12 cellular contexts compared by ENCODE assay signal in the genomic region with DNA sequence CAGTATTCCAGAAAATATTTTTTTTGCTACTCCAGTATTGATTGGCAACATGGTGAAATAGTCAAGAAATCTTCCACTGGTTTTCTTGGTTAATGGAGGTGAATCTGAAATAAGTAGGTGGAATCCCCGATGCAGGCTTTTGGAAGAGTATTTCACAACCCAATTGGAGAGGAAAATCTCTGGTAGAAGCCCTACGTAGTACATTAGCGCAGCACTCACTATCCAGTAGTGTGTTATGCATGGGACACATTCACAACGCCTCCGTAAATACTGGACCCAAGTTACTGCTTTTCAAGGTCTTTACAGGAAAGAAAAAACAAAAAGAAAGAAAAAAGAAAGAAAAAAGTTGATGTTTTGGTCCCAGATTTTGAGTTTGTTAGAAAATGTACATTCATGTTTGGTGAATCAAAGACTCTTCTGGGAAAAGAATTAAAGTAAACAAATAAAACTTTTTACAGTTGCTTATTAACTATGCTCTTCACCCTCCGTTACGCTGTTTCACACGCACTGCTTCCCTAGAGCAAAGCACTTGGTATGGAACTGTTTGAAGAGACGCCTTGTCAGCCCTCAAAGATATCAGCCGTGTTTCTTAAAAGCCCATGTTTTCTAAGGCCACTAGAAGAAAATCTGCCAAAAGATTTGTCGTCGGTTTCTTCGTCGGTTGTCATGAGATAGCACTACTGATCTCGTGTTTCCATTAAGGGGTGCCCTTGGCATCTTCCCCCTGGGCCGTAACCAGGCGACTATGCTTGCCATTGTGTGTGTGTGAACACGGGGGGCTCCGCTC.
DNase-seq lines count a peak whose midpoint lies in the region; ATAC-seq, FAIRE-seq and TF ChIP-seq lines count a peak whose summit lies in the region.
"Had no signal": no experiment of that assay in that cellular context is flagged by ENCODE, and none has a peak within 500 bp of the region (broad histone marks: within the 10 kb centered on the region; RNA-seq: fewer than 3 reads in every experiment).

No MANE protein-coding gene starts in this region.

- H3K4me1 ChIP-seq in GM12878 (ENCODE audit: control insufficient read depth, insufficient read depth, low read length) (no peaks in the 10 kb centered on the region), lower lobe of right lung (peaks cover 6% of the 10 kb centered on the region), thoracic aorta (ENCODE audit: control insufficient read depth in 1 of 2, low read depth in 2 of 2) (peaks cover 0 to 14% of the 10 kb centered on the region in 2 donors)

- H3K4me3 ChIP-seq in GM12878 (peak overlapping the region; percentile 33; the same call in 1 of the 2 replicates), lower lobe of right lung (peak overlapping the region; percentile 44), thoracic aorta (peak overlapping the region; percentile 63)

- SMC1A ChIA-PET in GM12878 (lab: Charles Lee; ENCODE audit: uncharacterized antibody, unreplicated experiment): interaction anchor here (1.4 to 1.5 kb wide), 2 partner anchors 7 to 31 kb away, joined by 3 to 4 read pairs; no protein-coding TSS in a partner anchor

- H3K9ac ChIP-seq in GM12878 (ENCODE audit: control insufficient read depth, insufficient read depth, low read length): no peak overlapping the region

- no peak for TF ChIP-seq RAD21 in GM12878 (IDR thresholded peaks at IDR 0.05; ENCODE audit: insufficient read depth, low read depth, low read length)

- RAD21 ChIA-PET in GM12878 (lab: Charles Lee; ENCODE audit: unreplicated experiment): no interaction called here

- intact Hi-C loops in GM12878 (cut with micrococcal nuclease; ENCODE audit: unreplicated experiment): no loop called here
- intact Hi-C loops in lower lobe of right lung (cut with DNase I): no loop called here

- H3K27me3 ChIP-seq in GM12878 (replicated peaks in 1 of 2; ENCODE audit: control insufficient read depth in 2 of 2, insufficient read depth in 2 of 2, low read length in 1 of 2) (peaks cover 7 to 9% of the 10 kb centered on the region in 2 experiments; a peak in 3 of 4 replicates), lower lobe of right lung (ENCODE audit: low read depth) (peaks cover 29% of the 10 kb centered on the region), thoracic aorta (replicated peaks; ENCODE audit: insufficient read depth) (no peaks in the 10 kb centered on the region)

- peak overlapping the region; percentile 68 for H3K4me3 Mint-ChIP-seq in activated naive CD4-positive, alpha-beta T cell treated with anti-CD3 and anti-CD28 coated beads, Interleukin-2, amount 10 ng/mL, durations not matched to agents 7 days and 5 days

- H3K36me3 ChIP-seq in GM12878 (ENCODE audit: control insufficient read depth in 2 of 2, insufficient read depth in 2 of 2, low read length in 1 of 2) (no peaks in the 10 kb centered on the region), lower lobe of right lung (no peaks in the 10 kb centered on the region), thoracic aorta (no peaks in the 10 kb centered on the region)

- peaks cover 3% of the 10 kb centered on the region for H3K36me3 Mint-ChIP-seq in activated naive CD4-positive, alpha-beta T cell treated with anti-CD3 and anti-CD28 coated beads, Interleukin-2, amount 10 ng/mL, durations not matched to agents 7 days and 5 days

- H3K4me1 Mint-ChIP-seq in activated naive CD4-positive, alpha-beta T cell treated with anti-CD3 and anti-CD28 coated beads, Interleukin-2, amount 10 ng/mL, durations not matched to agents 7 days and 5 days: peaks cover 10% of the 10 kb centered on the region

- TF ChIP-seq CTCF in GM12878 (IDR thresholded peaks at IDR 0.05 in 2 of 3, conservative IDR thresholded peaks at IDR 0.05 in 1 of 3; ENCODE audit: control insufficient read depth in 2 of 3, extremely low read depth in 1 of 3, insufficient read depth in 1 of 3, low read depth in 3 of 3, low read length in 3 of 3): no peak
- no peak for TF ChIP-seq CTCF in lower lobe of right lung (IDR thresholded peaks at IDR 0.05)
- TF ChIP-seq CTCF in thoracic aorta (IDR thresholded peaks at IDR 0.05): no peak

- H3K79me2 ChIP-seq in GM12878 (ENCODE audit: control insufficient read depth, insufficient read depth, low read length): no peaks in the 10 kb centered on the region

- no TSS peak for BruUV-seq in GM12878 (replicated peaks; lab: Mats Ljungman, UMichigan)

- no peak for DNase-seq in activated naive CD4-positive, alpha-beta T cell treated with anti-CD3 and anti-CD28 coated beads, Interleukin-2, amount 10 ng/mL, durations not matched to agents 7 days and 5 days
- DNase-seq in activated naive CD4-positive, alpha-beta T cell (lab: John Stamatoyannopoulos, UW): no peak
- no peak for DNase-seq in GM12878 (ENCODE audit: low read depth, low spot score)
- no peak for DNase-seq in lower lobe of right lung
- no peak for DNase-seq in thoracic aorta (ENCODE audit: low spot score)
- no peak for DNase-seq in ureter (ENCODE audit: low spot score)
- DNase-seq in NCI-H1694 treated with DMSO at 0.1 percent for 48 hours (lab: John Stamatoyannopoulos, UW): no peak
- DNase-seq in middle frontal gyrus (ENCODE audit: extremely low spot score, low spot score): no peak
- DNase-seq: midbrain; NCI-H1436 treated with DMSO at 0.1 percent for 48 hours; stimulated activated CD4-positive, alpha-beta T cell treated with anti-CD3 and anti-CD28 coated beads, Interleukin-2, amount 100 ng/mL, for 48 hours had no signal

- ATAC-seq in GM12878 (no peak; the same call in 2 of the 3 replicates), lower lobe of right lung (peak in 1 of 2 donors; percentile 34), thoracic aorta (ENCODE audit: insufficient number of reproducible peaks, low FRiP score, low read depth) (no peak)

- H3K27ac ChIP-seq in GM12878 (ENCODE audit: control insufficient read depth, insufficient read depth) (no peak overlapping the region), lower lobe of right lung (no peak overlapping the region), thoracic aorta (no peak overlapping the region)
- H3K27ac ChIP-seq: RWPE1 had no signal

- CTCF ChIA-PET in activated naive CD4-positive, alpha-beta T cell treated with anti-CD3 and anti-CD28 coated beads, Interleukin-2, amount 10 ng/mL, durations not matched to agents 7 days and 5 days (lab: Charles Lee): no interaction called here
- CTCF ChIA-PET in GM12878 (lab: Yijun Ruan, JAX): interaction anchor here (1.3 kb wide), 1 partner anchor 10 kb away, joined by 3 read pairs; no protein-coding TSS in a partner anchor

- WGBS in GM12878 (ENCODE audit: insufficient coverage, insufficient replicate concordance, low lambda C conversion rate, missing lambda C conversion rate): 77% methylated on average over 19 of the region's 19 CpGs

- peak overlapping the region; percentile 87; the same call in 1 of the 2 replicates for H3K4me2 ChIP-seq in GM12878 (ENCODE audit: control insufficient read depth, insufficient read depth)

- POLR2A ChIA-PET in GM12878 (lab: Charles Lee): no interaction called here

- no peak for FAIRE-seq in GM12878 (lab: Jason Lieb, UNC)

- no peak for TF ChIP-seq EP300 in GM12878 (IDR thresholded peaks at IDR 0.05; ENCODE audit: borderline replicate concordance in 1 of 2, control insufficient read depth in 1 of 2, low read depth in 2 of 2, low read length in 2 of 2)

- in situ Hi-C loops in GM12878 (cut with MboI): no loop called here

- no peak overlapping the region for H3K27ac Mint-ChIP-seq in activated naive CD4-positive, alpha-beta T cell treated with anti-CD3 and anti-CD28 coated beads, Interleukin-2, amount 10 ng/mL, durations not matched to agents 7 days and 5 days

- H3K9me3 Mint-ChIP-seq in activated naive CD4-positive, alpha-beta T cell treated with anti-CD3 and anti-CD28 coated beads, Interleukin-2, amount 10 ng/mL, durations not matched to agents 7 days and 5 days: no peaks in the 10 kb centered on the region

- no peak for TF ChIP-seq POLR2A in GM12878 (IDR thresholded peaks at IDR 0.05; ENCODE audit: low read depth, low read length)

- no peaks in the 10 kb centered on the region for H4K20me1 ChIP-seq in GM12878 (ENCODE audit: control insufficient read depth, insufficient read depth)

- no peak overlapping the region; the same call in 1 of the 2 replicates for H2AFZ ChIP-seq in GM12878 (ENCODE audit: control insufficient read depth, low read depth, low read length)

- no peaks in the 10 kb centered on the region for H3K9me3 ChIP-seq in GM12878 (replicated peaks; ENCODE audit: control insufficient read depth, insufficient read depth, low read length)
- H3K9me3 ChIP-seq in lower lobe of right lung: no peaks in the 10 kb centered on the region
- no peaks in the 10 kb centered on the region for H3K9me3 ChIP-seq in thoracic aorta

- H3K27me3 Mint-ChIP-seq in activated naive CD4-positive, alpha-beta T cell treated with anti-CD3 and anti-CD28 coated beads, Interleukin-2, amount 10 ng/mL, durations not matched to agents 7 days and 5 days: peaks cover 60% of the 10 kb centered on the region

TF ChIP-seq in GM12878, 131 proteins besides CTCF, POLR2A, EP300 and RAD21 (continues in another document):
- TF ChIP-seq, protein P1, sequence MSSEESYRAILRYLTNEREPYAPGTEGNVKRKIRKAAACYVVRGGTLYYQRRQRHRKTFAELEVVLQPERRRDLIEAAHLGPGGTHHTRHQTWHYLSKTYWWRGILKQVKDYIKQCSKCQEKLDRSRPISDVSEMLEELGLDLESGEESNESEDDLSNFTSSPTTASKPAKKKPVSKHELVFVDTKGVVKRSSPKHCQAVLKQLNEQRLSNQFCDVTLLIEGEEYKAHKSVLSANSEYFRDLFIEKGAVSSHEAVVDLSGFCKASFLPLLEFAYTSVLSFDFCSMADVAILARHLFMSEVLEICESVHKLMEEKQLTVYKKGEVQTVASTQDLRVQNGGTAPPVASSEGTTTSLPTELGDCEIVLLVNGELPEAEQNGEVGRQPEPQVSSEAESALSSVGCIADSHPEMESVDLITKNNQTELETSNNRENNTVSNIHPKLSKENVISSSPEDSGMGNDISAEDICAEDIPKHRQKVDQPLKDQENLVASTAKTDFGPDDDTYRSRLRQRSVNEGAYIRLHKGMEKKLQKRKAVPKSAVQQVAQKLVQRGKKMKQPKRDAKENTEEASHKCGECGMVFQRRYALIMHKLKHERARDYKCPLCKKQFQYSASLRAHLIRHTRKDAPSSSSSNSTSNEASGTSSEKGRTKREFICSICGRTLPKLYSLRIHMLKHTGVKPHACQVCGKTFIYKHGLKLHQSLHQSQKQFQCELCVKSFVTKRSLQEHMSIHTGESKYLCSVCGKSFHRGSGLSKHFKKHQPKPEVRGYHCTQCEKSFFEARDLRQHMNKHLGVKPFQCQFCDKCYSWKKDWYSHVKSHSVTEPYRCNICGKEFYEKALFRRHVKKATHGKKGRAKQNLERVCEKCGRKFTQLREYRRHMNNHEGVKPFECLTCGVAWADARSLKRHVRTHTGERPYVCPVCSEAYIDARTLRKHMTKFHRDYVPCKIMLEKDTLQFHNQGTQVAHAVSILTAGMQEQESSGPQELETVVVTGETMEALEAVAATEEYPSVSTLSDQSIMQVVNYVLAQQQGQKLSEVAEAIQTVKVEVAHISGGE (CRISPR knock-in tag; IDR thresholded peaks at IDR 0.05): no peak
